27 cellular contexts compared by ENCODE assay signal in genomic region chr1:155199792-155200191, GRCh38.
"Had no signal": no experiment of that assay in that cellular context is flagged by ENCODE, and none has a peak within 500 bp of the region (broad histone marks: within the 10 kb centered on the region; RNA-seq: fewer than 3 reads in every experiment).

No MANE protein-coding gene starts in this region.

- H3K9me3 Mint-ChIP-seq: nephron; T-helper 1 cell treated with Interleukin-12 subunit alpha and Interleukin-12 subunit beta and Interleukin-4 antibody, amounts not matched to agents 30 μg/mL and 1 μg/mL, for 36 hours had no signal

- H3K27ac ChIP-seq: breast epithelium, colonic mucosa, gastroesophageal sphincter, hepatocyte, right lobe of liver, thoracic aorta, uterus, WERI-Rb-1 had no signal

- H3K4me3 ChIP-seq: breast epithelium, colonic mucosa, gastroesophageal sphincter, hepatocyte, right lobe of liver, thoracic aorta, uterus had no signal

- H3K4me3 Mint-ChIP-seq: T-helper 1 cell treated with Interleukin-12 subunit alpha and Interleukin-12 subunit beta and Interleukin-4 antibody, amounts not matched to agents 30 μg/mL and 1 μg/mL, for 36 hours had no signal

- DNase-seq: activated CD4-positive, alpha-beta T cell treated with anti-CD3 and anti-CD28 coated beads for 48 hours; activated CD4-positive, alpha-beta T cell treated with anti-CD3 and anti-CD28 coated beads, Interleukin-2, amount 50 U/mL, for 48 hours; activated CD8-positive, alpha-beta memory T cell treated with anti-CD3 and anti-CD28 coated beads for 24 hours; activated gamma-delta T cell treated with Interleukin-2 at 50 U/mL for 16 hours; activated naive CD4-positive, alpha-beta T cell treated with anti-CD3 and anti-CD28 coated beads, Interleukin-2, amount 50 U/mL, for 16 hours; amniotic stem cell; colonic mucosa; effector CD8-positive, alpha-beta T cell; islet precursor cell; left cardiac atrium; mammary epithelial cell; occipital lobe; right lobe of liver; stimulated activated CD4-positive, alpha-beta T cell treated with anti-CD3 and anti-CD28 coated beads, Interleukin-2, amount 100 ng/mL, for 48 hours; stimulated activated naive CD8-positive, alpha-beta T cell treated with anti-CD3 and anti-CD28 coated beads, Interleukin-15, Interleukin-2, amounts not matched to agents 100 U/mL and 50 U/mL, for 24 hours; T-helper 9 cell; trophoblast cell; uterus; WERI-Rb-1 had no signal

- H3K36me3 ChIP-seq: breast epithelium, colonic mucosa, right lobe of liver, uterus had no signal

- ATAC-seq: activated CD4-positive, CD25-positive, alpha-beta regulatory T cell treated with anti-CD3 and anti-CD28 coated beads, Interleukin-2, amount 50 U/mL, for 24 hours; gastroesophageal sphincter; left cardiac atrium; right lobe of liver; stimulated activated naive CD8-positive, alpha-beta T cell treated with anti-CD3 and anti-CD28 coated beads, Interleukin-15, Interleukin-2, amounts not matched to agents 100 U/mL and 50 U/mL, for 24 hours had no signal

- H3K27me3 ChIP-seq: breast epithelium, colonic mucosa, gastroesophageal sphincter, hepatocyte, right lobe of liver, uterus had no signal

- H2AFZ ChIP-seq: hepatocyte had no signal

- H3K4me1 ChIP-seq: breast epithelium, uterus had no signal

- H3K79me2 ChIP-seq: hepatocyte had no signal

- FAIRE-seq: endometrium had no signal

- H3K9me3 ChIP-seq: breast epithelium, colonic mucosa, gastroesophageal sphincter, right lobe of liver, thoracic aorta, uterus had no signal

- H3K4me2 ChIP-seq: hepatocyte had no signal

- H3K27ac Mint-ChIP-seq: nephron; T-helper 1 cell treated with Interleukin-12 subunit alpha and Interleukin-12 subunit beta and Interleukin-4 antibody, amounts not matched to agents 30 μg/mL and 1 μg/mL, for 36 hours had no signal
